1 cellular context compared by ENCODE assay signal in genomic region chr3:110495201-110495927, GRCh38.
TF ChIP-seq lines count a peak whose summit lies in the region.

No MANE protein-coding gene starts in this region.

TF ChIP-seq in SK-N-SH, 30 proteins besides CTCF, POLR2A, EP300 and RAD21 (continued from another document):
- TF ChIP-seq, protein P1, sequence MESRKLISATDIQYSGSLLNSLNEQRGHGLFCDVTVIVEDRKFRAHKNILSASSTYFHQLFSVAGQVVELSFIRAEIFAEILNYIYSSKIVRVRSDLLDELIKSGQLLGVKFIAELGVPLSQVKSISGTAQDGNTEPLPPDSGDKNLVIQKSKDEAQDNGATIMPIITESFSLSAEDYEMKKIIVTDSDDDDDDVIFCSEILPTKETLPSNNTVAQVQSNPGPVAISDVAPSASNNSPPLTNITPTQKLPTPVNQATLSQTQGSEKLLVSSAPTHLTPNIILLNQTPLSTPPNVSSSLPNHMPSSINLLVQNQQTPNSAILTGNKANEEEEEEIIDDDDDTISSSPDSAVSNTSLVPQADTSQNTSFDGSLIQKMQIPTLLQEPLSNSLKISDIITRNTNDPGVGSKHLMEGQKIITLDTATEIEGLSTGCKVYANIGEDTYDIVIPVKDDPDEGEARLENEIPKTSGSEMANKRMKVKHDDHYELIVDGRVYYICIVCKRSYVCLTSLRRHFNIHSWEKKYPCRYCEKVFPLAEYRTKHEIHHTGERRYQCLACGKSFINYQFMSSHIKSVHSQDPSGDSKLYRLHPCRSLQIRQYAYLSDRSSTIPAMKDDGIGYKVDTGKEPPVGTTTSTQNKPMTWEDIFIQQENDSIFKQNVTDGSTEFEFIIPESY (IDR thresholded peaks at IDR 0.05; ENCODE audit: borderline replicate concordance, low read depth): no peak
- TF ChIP-seq YY1 (IDR thresholded peaks at IDR 0.05; ENCODE audit: low read depth): no peak
- no peak for TF ChIP-seq JUND (IDR thresholded peaks at IDR 0.05)
- TF ChIP-seq, protein P2, sequence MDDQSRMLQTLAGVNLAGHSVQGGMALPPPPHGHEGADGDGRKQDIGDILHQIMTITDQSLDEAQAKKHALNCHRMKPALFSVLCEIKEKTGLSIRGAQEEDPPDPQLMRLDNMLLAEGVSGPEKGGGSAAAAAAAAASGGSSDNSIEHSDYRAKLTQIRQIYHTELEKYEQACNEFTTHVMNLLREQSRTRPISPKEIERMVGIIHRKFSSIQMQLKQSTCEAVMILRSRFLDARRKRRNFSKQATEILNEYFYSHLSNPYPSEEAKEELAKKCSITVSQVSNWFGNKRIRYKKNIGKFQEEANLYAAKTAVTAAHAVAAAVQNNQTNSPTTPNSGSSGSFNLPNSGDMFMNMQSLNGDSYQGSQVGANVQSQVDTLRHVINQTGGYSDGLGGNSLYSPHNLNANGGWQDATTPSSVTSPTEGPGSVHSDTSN (IDR thresholded peaks at IDR 0.05): no peak
- no peak for TF ChIP-seq REST (IDR thresholded peaks at IDR 0.05; ENCODE audit: low read depth, low read length)
- no peak for TF ChIP-seq MXI1 (IDR thresholded peaks at IDR 0.05; ENCODE audit: low read depth, low read length)
- no peak for TF ChIP-seq NRF1 (IDR thresholded peaks at IDR 0.05; ENCODE audit: low read depth, low read length)
- no peak for TF ChIP-seq ELF1 (IDR thresholded peaks at IDR 0.05)
- no peak for TF ChIP-seq FOXM1 (IDR thresholded peaks at IDR 0.05; ENCODE audit: low read depth)
- no peak for TF ChIP-seq FOSL2 (IDR thresholded peaks at IDR 0.05; ENCODE audit: borderline replicate concordance, low read depth)
- no peak for TF ChIP-seq MAX (IDR thresholded peaks at IDR 0.05; ENCODE audit: low read depth)
- no peak for TF ChIP-seq TCF12 (IDR thresholded peaks at IDR 0.05)
- TF ChIP-seq TEAD4 (IDR thresholded peaks at IDR 0.05; ENCODE audit: borderline replicate concordance, insufficient read depth): no peak
